ENCODE assay signal across 5 cellular contexts in genomic region chr9:68699625-68700024, GRCh38. TPM values are rescaled to one million over a fixed set of nuclear protein-coding genes. Genes with fewer than 3 reads are reported as not detected.
"Had no signal": no experiment of that assay in that cellular context is flagged by ENCODE, and none has a peak within 500 bp of the region (broad histone marks: within the 10 kb centered on the region; RNA-seq: fewer than 3 reads in every experiment).

No MANE protein-coding gene starts in this region.

RNA-seq across cellular contexts. Expression of gene PIP5K1B, which starts 5.4 kb away (rescaled TPM):
- total RNA-seq: PC-3, PC-9, RPMI7951, SJSA1 had no signal
- polyA plus RNA-seq: SK-N-SH had no signal
